In the genomic region with DNA sequence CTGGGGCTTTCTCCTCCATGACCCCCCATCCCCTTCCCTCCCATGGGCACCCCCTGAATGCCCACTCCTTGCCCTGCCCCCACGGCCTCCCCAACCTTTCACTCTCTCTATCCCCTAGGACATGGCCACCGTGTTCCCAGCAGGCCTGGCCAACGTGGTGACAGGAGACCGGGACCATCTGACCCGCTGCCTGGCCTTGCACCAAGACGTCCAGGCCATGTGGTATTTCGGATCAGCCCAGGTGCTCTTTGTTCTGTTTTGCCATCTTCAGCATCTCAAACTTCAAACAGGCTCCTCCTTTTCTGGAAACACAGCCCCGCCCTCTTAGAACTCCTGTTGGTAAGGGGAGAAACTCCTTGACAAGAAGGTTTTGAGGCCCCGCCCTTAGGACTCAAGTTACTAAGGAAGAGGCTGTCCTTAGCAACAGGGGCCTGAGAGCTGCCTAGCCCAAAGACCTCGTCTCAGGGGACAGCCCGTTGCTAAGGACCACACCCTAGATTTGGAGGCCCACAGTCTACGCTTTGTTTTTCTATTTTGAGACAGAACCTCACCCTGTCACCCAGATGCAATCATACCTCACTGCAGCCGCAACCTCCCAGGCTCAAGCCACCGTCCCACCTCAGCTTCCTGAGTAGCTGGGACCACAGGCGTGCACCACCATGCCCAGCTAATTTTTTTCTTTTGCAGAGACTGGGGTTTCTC, we compare ENCODE assay signal across 8 cellular contexts. TPM values are rescaled to one million over a fixed set of nuclear protein-coding genes. Genes with fewer than 3 reads are reported as not detected.
DNase-seq lines count a peak whose midpoint lies in the region; ATAC-seq and TF ChIP-seq lines count a peak whose summit lies in the region.

No MANE protein-coding gene starts in this region.

- H3K27ac ChIP-seq in upper lobe of right lung, result peak overlapping the region; percentile 18

- H3K27me3 Mint-ChIP-seq in CD14-positive monocyte (ENCODE audit: low read depth in 3 of 3) (no peaks in the 10 kb centered on the region), naive B cell (no peaks in the 10 kb centered on the region)

- H3K9me3 ChIP-seq in upper lobe of right lung, result no peaks in the 10 kb centered on the region

- H3K4me1 Mint-ChIP-seq in CD14-positive monocyte (peaks cover 33% of the 10 kb centered on the region), naive B cell (peaks cover 25 to 46% (median 25%) of the 10 kb centered on the region in 3 donors)

- peak overlapping the region in 1 of 2 donors; percentile 15 for H3K4me3 Mint-ChIP-seq in CD14-positive monocyte
- peak overlapping the region; percentile 70 to 94 (median 80) for H3K4me3 Mint-ChIP-seq in naive B cell

- peaks cover 6% of the 10 kb centered on the region for H3K4me1 ChIP-seq in upper lobe of right lung

- peak overlapping the region; percentile 84 to 96 (median 93) for H3K27ac Mint-ChIP-seq in CD14-positive monocyte
- peak overlapping the region; percentile 96 to 100 (median 98) for H3K27ac Mint-ChIP-seq in naive B cell

- peaks cover 20% of the 10 kb centered on the region for H3K36me3 ChIP-seq in upper lobe of right lung

- peak; percentile 79 for DNase-seq in CD14-positive monocyte (ENCODE audit: low spot score)
- peak; percentile 74 for DNase-seq in Jurkat, Clone E6-1 (ENCODE audit: low read depth, low spot score)
- DNase-seq in activated CD4-positive, CD25-positive, alpha-beta regulatory T cell treated with anti-CD3 and anti-CD28 coated beads, Interleukin-2, amount 50 U/mL, for 16 hours (ENCODE audit: low read depth, low spot score), result peak; percentile 70
- peak; percentile 89 for DNase-seq in dedifferentiated amniotic fluid mesenchymal stem cell (ENCODE audit: extremely low spot score)
- peak; percentile 97 for DNase-seq in naive B cell
- no peak for DNase-seq in upper lobe of right lung
- no peak for DNase-seq in NCI-H446 (lab: John Stamatoyannopoulos, UW)

- H3K27me3 ChIP-seq in upper lobe of right lung, result no peaks in the 10 kb centered on the region

- H3K9me3 Mint-ChIP-seq in CD14-positive monocyte, result peaks cover 0 to 2% (median 0%) of the 10 kb centered on the region in 7 donors
- H3K9me3 Mint-ChIP-seq in naive B cell, result peaks cover 0 to 6% (median 0%) of the 10 kb centered on the region in 7 donors

- no peak for TF ChIP-seq CTCF in CD14-positive monocyte (IDR thresholded peaks at IDR 0.05)
- no peak for TF ChIP-seq CTCF in upper lobe of right lung (IDR thresholded peaks at IDR 0.05)

- peak; percentile 74 for ATAC-seq in GM19395 (IDR thresholded peaks at IDR 0.05; ENCODE audit: unreplicated experiment)
- ATAC-seq in naive B cell (ENCODE audit: low read depth in 2 of 2), result peak; percentile 78 to 79
- ATAC-seq in upper lobe of right lung, result peak; percentile 51

- intact Hi-C loops in CD14-positive monocyte (cut with micrococcal nuclease), result no loop called here
- intact Hi-C loops in upper lobe of right lung (cut with DNase I), result no loop called here

- H3K36me3 Mint-ChIP-seq in CD14-positive monocyte, result peaks cover 19 to 46% of the 10 kb centered on the region in 2 donors
- H3K36me3 Mint-ChIP-seq in naive B cell, result peaks cover 0 to 19% of the 10 kb centered on the region in 2 donors

- no peak overlapping the region for H3K4me3 ChIP-seq in Jurkat, Clone E6-1 (ENCODE audit: low read length)
- H3K4me3 ChIP-seq in upper lobe of right lung, result no peak overlapping the region

RNA-seq across cellular contexts. Expression of a gene that starts 5.1 kb away (rescaled TPM):
- polyA plus RNA-seq in CD14-positive monocyte, result 1 to 10 TPM; 5.0 to 6.9 TPM
- polyA plus RNA-seq in Jurkat, Clone E6-1 (2012; ENCODE audit: insufficient read depth, insufficient read length), result 14.7 TPM
- 10 to 100 TPM in 5 of 6 donors, 1 to 10 TPM in 1; 9.5 to 15.0 (median 11.4) TPM for polyA plus RNA-seq in naive B cell (ENCODE audit: low read depth in 6 of 6)
- total RNA-seq in upper lobe of right lung, result 12.1 TPM

RNA-seq across cellular contexts. Expression of a gene that starts 15.9 kb away (rescaled TPM):
- polyA plus RNA-seq in CD14-positive monocyte (10 to 100 TPM; 30.8 to 39.5 TPM), naive B cell (ENCODE audit: low read depth in 6 of 6) (100 to 1,000 TPM in 1 of 6 donors, 10 to 100 TPM in 5; 54.2 to 103 (median 74.6) TPM)
- 27.4 TPM for polyA plus RNA-seq in Jurkat, Clone E6-1 (2012; ENCODE audit: insufficient read depth, insufficient read length)
- 32.3 TPM for total RNA-seq in upper lobe of right lung

RNA-seq across cellular contexts. Expression of a gene that starts 17.3 kb away (rescaled TPM):
- 10 to 100 TPM; 62.3 to 83.9 TPM for polyA plus RNA-seq in CD14-positive monocyte
- 133 TPM for polyA plus RNA-seq in Jurkat, Clone E6-1 (2012; ENCODE audit: insufficient read depth, insufficient read length)
- polyA plus RNA-seq in naive B cell (ENCODE audit: low read depth in 6 of 6), result 10 to 100 TPM; 70.3 to 95.3 (median 79.0) TPM
- total RNA-seq in upper lobe of right lung, result 64.2 TPM

RNA-seq across cellular contexts. Expression of a gene that starts 18.5 kb away (rescaled TPM):
- polyA plus RNA-seq in CD14-positive monocyte (100 to 1,000 TPM; 655 to 663 TPM), naive B cell (ENCODE audit: low read depth in 6 of 6) (1,000 to 10,000 TPM; 1,519 to 3,103 (median 2,606) TPM)
- polyA plus RNA-seq in Jurkat, Clone E6-1 (2012; ENCODE audit: insufficient read depth, insufficient read length), result 3,715 TPM
- total RNA-seq in upper lobe of right lung, result 1,829 TPM

RNA-seq across cellular contexts. Expression of a gene that starts 27.3 kb away (rescaled TPM):
- 1,000 to 10,000 TPM; 1,103 to 1,481 TPM for polyA plus RNA-seq in CD14-positive monocyte
- polyA plus RNA-seq in Jurkat, Clone E6-1 (2012; ENCODE audit: insufficient read depth, insufficient read length), result 3,956 TPM
- 1,000 to 10,000 TPM; 2,581 to 3,900 (median 3,339) TPM for polyA plus RNA-seq in naive B cell (ENCODE audit: low read depth in 6 of 6)
- total RNA-seq in upper lobe of right lung, result 1,616 TPM

Comparison
In these comparisons a context has a peak if more than half of its experiments do, and no peak if none do; other contexts are left out.
1. DNase-seq: peak in CD14-positive monocyte (single experiment), Jurkat, Clone E6-1 (single experiment), activated CD4-positive, CD25-positive, alpha-beta regulatory T cell treated with anti-CD3 and anti-CD28 coated beads, Interleukin-2, amount 50 U/mL, for 16 hours (single experiment), dedifferentiated amniotic fluid mesenchymal stem cell (single experiment) and naive B cell (single experiment); none in upper lobe of right lung (single experiment) and NCI-H446 (0 of 2).
2. Peak in every context shown above with its lines, with median percentiles within 50 percentile points of each other: ATAC-seq.